ENCODE assay signal across 8 cellular contexts in genomic region chr19:48492925-48493717, GRCh38. TPM values are rescaled to one million over a fixed set of nuclear protein-coding genes. Genes with fewer than 3 reads are reported as not detected.
A peak's percentile ranks its signal among the peaks of the same experiment; 100 is the strongest.
DNase-seq lines count a peak whose midpoint lies in the region; ATAC-seq and TF ChIP-seq lines count a peak whose summit lies in the region.

No MANE protein-coding gene starts in this region.

- no peaks in the 10 kb centered on the region for H3K27me3 ChIP-seq in HUES48 (ENCODE audit: control insufficient read depth, insufficient read depth, low read length)

- H3K9me3 Mint-ChIP-seq in activated T-helper 17 cell treated with anti-CD3 and anti-CD28 coated beads, Interleukin-2, amount 50 U/mL, for 72 hours: no peaks in the 10 kb centered on the region
- no peaks in the 10 kb centered on the region for H3K9me3 Mint-ChIP-seq in nephron

- H3K27ac ChIP-seq in HUES48 (ENCODE audit: low read depth, low read length): peak overlapping the region; percentile 81

- no peaks in the 10 kb centered on the region for H3K9me3 ChIP-seq in HUES48 (ENCODE audit: control insufficient read depth, insufficient read depth, low read length)

- peak; percentile 99 for DNase-seq in COLO829 (ENCODE audit: low spot score)
- peak; percentile 96 for DNase-seq in RPMI7951 (ENCODE audit: low read depth)
- DNase-seq in fibroblast of pulmonary artery (ENCODE audit: low read depth): peak; percentile 99
- DNase-seq in stimulated activated naive CD8-positive, alpha-beta T cell treated with anti-CD3 and anti-CD28 coated beads, Interleukin-15, Interleukin-2, amounts not matched to agents 100 U/mL and 50 U/mL, for 24 hours: peak; percentile 88

- H3K36me3 ChIP-seq in HUES48 (ENCODE audit: control insufficient read depth, insufficient read depth, low read length): no peaks in the 10 kb centered on the region

- ATAC-seq in GM21381 (IDR thresholded peaks at IDR 0.05; ENCODE audit: unreplicated experiment): peak; percentile 53
- ATAC-seq in activated T-helper 17 cell treated with anti-CD3 and anti-CD28 coated beads, Interleukin-2, amount 50 U/mL, for 72 hours (replicated peaks): peak; percentile 79
- peak; percentile 78 for ATAC-seq in stimulated activated naive CD8-positive, alpha-beta T cell treated with anti-CD3 and anti-CD28 coated beads, Interleukin-15, Interleukin-2, amounts not matched to agents 100 U/mL and 50 U/mL, for 24 hours

- H3K4me1 ChIP-seq in HUES48 (ENCODE audit: control insufficient read depth, insufficient read depth, low read length): peaks cover 19% of the 10 kb centered on the region

- TF ChIP-seq CTCF in fibroblast of pulmonary artery (IDR thresholded peaks at IDR 0.05; ENCODE audit: low read length, missing control alignments) (no peak), nephron (IDR thresholded peaks at IDR 0.05; ENCODE audit: unreplicated experiment in 3 of 3) (no peak)

- H3K4me3 Mint-ChIP-seq in activated T-helper 17 cell treated with anti-CD3 and anti-CD28 coated beads, Interleukin-2, amount 50 U/mL, for 72 hours: peak overlapping the region; percentile 52
- peak overlapping the region; percentile 69 to 78 (median 72) for H3K4me3 Mint-ChIP-seq in nephron

- peak overlapping the region; percentile 72; the same call in 1 of the 2 replicates for H3K9ac ChIP-seq in HUES48 (ENCODE audit: low read depth, low read length)

- peak overlapping the region; percentile 90 for H3K4me3 ChIP-seq in HUES48 (ENCODE audit: low read depth, low read length)
- peak overlapping the region; percentile 67 for H3K4me3 ChIP-seq in fibroblast of pulmonary artery (replicated peaks; ENCODE audit: low read depth, low read length)

- H3K27ac Mint-ChIP-seq in activated T-helper 17 cell treated with anti-CD3 and anti-CD28 coated beads, Interleukin-2, amount 50 U/mL, for 72 hours: no peak overlapping the region
- H3K27ac Mint-ChIP-seq in nephron: peak overlapping the region; percentile 46 to 83 (median 69)

- peaks cover 20% of the 10 kb centered on the region for H3K4me1 Mint-ChIP-seq in activated T-helper 17 cell treated with anti-CD3 and anti-CD28 coated beads, Interleukin-2, amount 50 U/mL, for 72 hours
- peaks cover 25% of the 10 kb centered on the region for H3K4me1 Mint-ChIP-seq in nephron

- peaks cover 27% of the 10 kb centered on the region for H3K27me3 Mint-ChIP-seq in activated T-helper 17 cell treated with anti-CD3 and anti-CD28 coated beads, Interleukin-2, amount 50 U/mL, for 72 hours
- H3K27me3 Mint-ChIP-seq in nephron (ENCODE audit: low read depth): peaks cover 66% of the 10 kb centered on the region

- no peaks in the 10 kb centered on the region for H3K36me3 Mint-ChIP-seq in activated T-helper 17 cell treated with anti-CD3 and anti-CD28 coated beads, Interleukin-2, amount 50 U/mL, for 72 hours (ENCODE audit: low read depth)
- H3K36me3 Mint-ChIP-seq in nephron (ENCODE audit: low read depth): no peaks in the 10 kb centered on the region

RNA-seq across cellular contexts. Expression of gene LMTK3, which starts 18.5 kb away (rescaled TPM):
- not detected in 2 replicates for total RNA-seq in RPMI7951 (2014; rRNA removed; shearing (Covaris generic))
- 1 to 10 TPM; 3.8 to 5.9 TPM for total RNA-seq in activated T-helper 17 cell treated with anti-CD3 and anti-CD28 coated beads, Interleukin-2, amount 50 U/mL, for 72 hours

RNA-seq across cellular contexts. Expression of gene CYTH2, which starts 24.0 kb away (rescaled TPM):
- total RNA-seq in RPMI7951 (2014; rRNA removed; shearing (Covaris generic)): 39.0 and 74.3 TPM in 2 replicates
- 10 to 100 TPM; 30.6 to 35.4 TPM for total RNA-seq in activated T-helper 17 cell treated with anti-CD3 and anti-CD28 coated beads, Interleukin-2, amount 50 U/mL, for 72 hours

RNA-seq across cellular contexts. Expression of gene KCNJ14, which starts 37.7 kb away (rescaled TPM):
- 0.48 and 1.1 TPM in 2 replicates for total RNA-seq in RPMI7951 (2014; rRNA removed; shearing (Covaris generic))
- total RNA-seq in activated T-helper 17 cell treated with anti-CD3 and anti-CD28 coated beads, Interleukin-2, amount 50 U/mL, for 72 hours: 1 to 10 TPM; 1.7 to 2.1 TPM

RNA-seq across cellular contexts. Expression of gene GRWD1, which starts 47.3 kb away (rescaled TPM):
- total RNA-seq in RPMI7951 (2014; rRNA removed; shearing (Covaris generic)): 28.2 and 38.0 TPM in 2 replicates
- 10 to 100 TPM; 34.9 to 72.9 TPM for total RNA-seq in activated T-helper 17 cell treated with anti-CD3 and anti-CD28 coated beads, Interleukin-2, amount 50 U/mL, for 72 hours

RNA-seq across cellular contexts. Expression of gene SULT2B1, which starts 58.9 kb away (rescaled TPM):
- 0.39 TPM in 1 of 2 replicates, not detected in the other for total RNA-seq in RPMI7951 (2014; rRNA removed; shearing (Covaris generic))
- total RNA-seq in activated T-helper 17 cell treated with anti-CD3 and anti-CD28 coated beads, Interleukin-2, amount 50 U/mL, for 72 hours: not detected

Comparison
In these comparisons a context has a peak if more than half of its experiments do, and no peak if none do; other contexts are left out.
1. Peak in every context shown above with its lines: DNase-seq, ATAC-seq, H3K4me3 ChIP-seq and H3K27ac ChIP-seq.